Comparison of ENCODE assay signal across 2 cellular contexts in genomic region chr5:33984178-33984577, GRCh38.
TF ChIP-seq lines count a peak whose summit lies in the region.

No MANE protein-coding gene starts in this region.

TF ChIP-seq in HepG2, 621 proteins besides CTCF, POLR2A, EP300 and RAD21:
- TF ChIP-seq AGO2 (optimal IDR thresholded peaks at IDR 0.05; ENCODE audit: low read depth, low read length): peak; percentile 60
- TF ChIP-seq ZNF282 (IDR thresholded peaks at IDR 0.05; ENCODE audit: partially characterized antibody): no peak
- TF ChIP-seq ZFP82 (CRISPR knock-in tag; IDR thresholded peaks at IDR 0.05; ENCODE audit: borderline replicate concordance): no peak

TF ChIP-seq in WTC11, 78 proteins besides CTCF, POLR2A, EP300 and RAD21:
- TF ChIP-seq ARID4B (CRISPR knock-in tag; IDR thresholded peaks at IDR 0.05; ENCODE audit: borderline replicate concordance): no peak
- no peak for TF ChIP-seq FOXP1 (CRISPR knock-in tag; IDR thresholded peaks at IDR 0.05; ENCODE audit: borderline replicate concordance)
